ENCODE assay signal across 8 cellular contexts in the genomic region with DNA sequence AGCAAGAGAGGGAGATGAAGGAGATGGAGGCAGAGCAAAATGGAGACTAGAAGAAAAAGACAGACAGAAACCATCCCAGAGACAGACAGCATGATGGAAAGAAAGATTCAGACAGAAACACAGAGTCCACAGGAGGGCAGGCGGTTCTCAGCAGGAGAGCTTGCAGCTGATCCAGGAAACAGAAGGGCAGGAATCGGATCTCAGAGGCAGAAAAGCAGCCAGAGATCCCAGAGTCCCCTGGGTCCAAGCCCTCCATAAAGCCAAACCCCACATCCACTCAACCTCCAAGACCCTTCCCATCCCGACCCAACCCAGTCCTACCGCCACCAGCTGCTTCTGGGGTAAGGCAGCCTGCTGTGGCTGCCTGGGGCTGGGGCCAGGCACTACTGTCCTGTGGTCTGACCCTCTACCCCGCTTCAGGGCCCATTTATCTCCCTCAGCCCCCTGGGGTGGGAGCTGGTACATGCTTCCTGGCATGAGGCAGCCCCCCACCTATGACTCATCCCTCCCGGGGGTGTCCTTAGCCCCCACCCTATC. TPM values are rescaled to one million over a fixed set of nuclear protein-coding genes. Genes with fewer than 3 reads are reported as not detected.
DNase-seq lines count a peak whose midpoint lies in the region; ATAC-seq and TF ChIP-seq lines count a peak whose summit lies in the region.

A gene with protein sequence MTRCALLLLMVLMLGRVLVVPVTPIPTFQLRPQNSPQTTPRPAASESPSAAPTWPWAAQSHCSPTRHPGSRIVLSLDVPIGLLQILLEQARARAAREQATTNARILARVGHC (minus strand): TSS at position 400 of the 537 bp plus-strand sequence. CDS start 657 bp downstream, outside the sequence.

- intact Hi-C loops in activated CD8-positive, alpha-beta T cell treated with anti-CD3 and anti-CD28 coated beads for 36 hours (cut with micrococcal nuclease), result no loop called here

- H3K4me3 ChIP-seq in H7 (ENCODE audit: insufficient read depth, low read depth, low read length), result no peak within 1 kb of the TSS

- DNase-seq in 8988T (peak; percentile 61), H7 (peak; percentile 80), foreskin melanocyte (peak; percentile 61), NCI-H2029 (lab: John Stamatoyannopoulos, UW) (no peak), SK-N-DZ (ENCODE audit: low spot score) (no peak)
- DNase-seq in activated CD8-positive, alpha-beta T cell treated with anti-CD3 and anti-CD28 coated beads for 36 hours, result no peak
- no peak for DNase-seq in activated CD4-positive, alpha-beta memory T cell treated with anti-CD3 and anti-CD28 coated beads, Interleukin-2, amount 10 ng/mL, durations not matched to agents 7 days and 5 days

- H3K4me3 Mint-ChIP-seq in activated CD8-positive, alpha-beta T cell treated with anti-CD3 and anti-CD28 coated beads for 36 hours, result no peak within 1 kb of the TSS
- H3K4me3 Mint-ChIP-seq in activated CD4-positive, alpha-beta memory T cell treated with anti-CD3 and anti-CD28 coated beads, Interleukin-2, amount 10 ng/mL, durations not matched to agents 7 days and 5 days, result no peak within 1 kb of the TSS

- POLR2A ChIA-PET in activated CD8-positive, alpha-beta T cell treated with anti-CD3 and anti-CD28 coated beads for 36 hours (lab: Charles Lee), result no interaction called here
- POLR2A ChIA-PET in activated CD4-positive, alpha-beta memory T cell treated with anti-CD3 and anti-CD28 coated beads, Interleukin-2, amount 10 ng/mL, durations not matched to agents 7 days and 5 days (lab: Charles Lee), result interaction anchor here (1.3 kb wide), 1 partner anchor 16 kb away, joined by 3 read pairs; no protein-coding TSS in a partner anchor

- H3K27ac Mint-ChIP-seq in activated CD8-positive, alpha-beta T cell treated with anti-CD3 and anti-CD28 coated beads for 36 hours, result peak within 1 kb of the TSS; percentile 48
- no peak within 1 kb of the TSS for H3K27ac Mint-ChIP-seq in activated CD4-positive, alpha-beta memory T cell treated with anti-CD3 and anti-CD28 coated beads, Interleukin-2, amount 10 ng/mL, durations not matched to agents 7 days and 5 days

- H3K27me3 ChIP-seq in H7 (ENCODE audit: control insufficient read depth, insufficient read depth, low read length), result no peaks in the 10 kb centered on the region

- H3K9me3 Mint-ChIP-seq in activated CD8-positive, alpha-beta T cell treated with anti-CD3 and anti-CD28 coated beads for 36 hours, result no peaks in the 10 kb centered on the region
- H3K9me3 Mint-ChIP-seq in activated CD4-positive, alpha-beta memory T cell treated with anti-CD3 and anti-CD28 coated beads, Interleukin-2, amount 10 ng/mL, durations not matched to agents 7 days and 5 days, result no peaks in the 10 kb centered on the region

- TF ChIP-seq CTCF in activated CD8-positive, alpha-beta T cell treated with anti-CD3 and anti-CD28 coated beads for 36 hours (IDR thresholded peaks at IDR 0.05), result no peak

- H3K36me3 ChIP-seq in H7 (replicated peaks; ENCODE audit: control insufficient read depth, insufficient read depth, low read length), result no peaks in the 10 kb centered on the region; the same call in 1 of the 2 replicates

- H3K36me3 Mint-ChIP-seq in activated CD8-positive, alpha-beta T cell treated with anti-CD3 and anti-CD28 coated beads for 36 hours (ENCODE audit: low read depth), result no peaks in the 10 kb centered on the region
- H3K36me3 Mint-ChIP-seq in activated CD4-positive, alpha-beta memory T cell treated with anti-CD3 and anti-CD28 coated beads, Interleukin-2, amount 10 ng/mL, durations not matched to agents 7 days and 5 days (ENCODE audit: low read depth), result no peaks in the 10 kb centered on the region

- ATAC-seq in activated CD8-positive, alpha-beta T cell treated with anti-CD3 and anti-CD28 coated beads for 36 hours, result no peak
- ATAC-seq in GM21447 (IDR thresholded peaks at IDR 0.05; ENCODE audit: unreplicated experiment), result no peak

- no peaks in the 10 kb centered on the region for H3K27me3 Mint-ChIP-seq in activated CD8-positive, alpha-beta T cell treated with anti-CD3 and anti-CD28 coated beads for 36 hours
- no peaks in the 10 kb centered on the region for H3K27me3 Mint-ChIP-seq in activated CD4-positive, alpha-beta memory T cell treated with anti-CD3 and anti-CD28 coated beads, Interleukin-2, amount 10 ng/mL, durations not matched to agents 7 days and 5 days

- H3K4me1 Mint-ChIP-seq in activated CD8-positive, alpha-beta T cell treated with anti-CD3 and anti-CD28 coated beads for 36 hours (ENCODE audit: low read depth), result peaks cover 31% of the 10 kb centered on the region
- H3K4me1 Mint-ChIP-seq in activated CD4-positive, alpha-beta memory T cell treated with anti-CD3 and anti-CD28 coated beads, Interleukin-2, amount 10 ng/mL, durations not matched to agents 7 days and 5 days, result peaks cover 42% of the 10 kb centered on the region

- CTCF ChIA-PET in activated CD8-positive, alpha-beta T cell treated with anti-CD3 and anti-CD28 coated beads for 36 hours (lab: Charles Lee), result interaction anchor here (1.0 to 2.5 kb wide), 2 partner anchors 71 to 127 kb away, joined by 3 to 6 read pairs; no protein-coding TSS in a partner anchor
- CTCF ChIA-PET in activated CD4-positive, alpha-beta memory T cell treated with anti-CD3 and anti-CD28 coated beads, Interleukin-2, amount 10 ng/mL, durations not matched to agents 7 days and 5 days (lab: Charles Lee), result interaction anchor here (1.4 to 1.9 kb wide), 2 partner anchors 15 to 163 kb away, joined by 5 to 6 read pairs; no protein-coding TSS in a partner anchor

RNA-seq across cellular contexts. Expression of the gene that starts here (rescaled TPM):
- 0.15 and 0.69 TPM in 2 replicates for total RNA-seq in H7 (2014; rRNA removed; shearing (Covaris generic))
- total RNA-seq in activated CD8-positive, alpha-beta T cell treated with anti-CD3 and anti-CD28 coated beads for 36 hours, result not detected
- not detected for total RNA-seq in activated CD4-positive, alpha-beta memory T cell treated with anti-CD3 and anti-CD28 coated beads, Interleukin-2, amount 10 ng/mL, durations not matched to agents 7 days and 5 days
- polyA plus RNA-seq in SK-N-DZ (2014; cell fraction: cytosol; rRNA removed), result 0.12 and 0.17 TPM in 2 replicates
- polyA plus RNA-seq in SK-N-DZ (2014; cell fraction: nucleus; rRNA removed), result 2.7 and 4.9 TPM in 2 replicates

Comparison
In these comparisons a context has a peak if more than half of its experiments do, and no peak if none do; other contexts are left out.
1. Peak in DNase-seq in H7; RNA of the gene not detected or under 1 TPM.
2. DNase-seq: peak in 8988T (single experiment) and foreskin melanocyte (single experiment); none in activated CD8-positive, alpha-beta T cell treated with anti-CD3 and anti-CD28 coated beads for 36 hours (single experiment), activated CD4-positive, alpha-beta memory T cell treated with anti-CD3 and anti-CD28 coated beads, Interleukin-2, amount 10 ng/mL, durations not matched to agents 7 days and 5 days (single experiment), NCI-H2029 (single experiment) and SK-N-DZ (single experiment).